In the genomic region with DNA sequence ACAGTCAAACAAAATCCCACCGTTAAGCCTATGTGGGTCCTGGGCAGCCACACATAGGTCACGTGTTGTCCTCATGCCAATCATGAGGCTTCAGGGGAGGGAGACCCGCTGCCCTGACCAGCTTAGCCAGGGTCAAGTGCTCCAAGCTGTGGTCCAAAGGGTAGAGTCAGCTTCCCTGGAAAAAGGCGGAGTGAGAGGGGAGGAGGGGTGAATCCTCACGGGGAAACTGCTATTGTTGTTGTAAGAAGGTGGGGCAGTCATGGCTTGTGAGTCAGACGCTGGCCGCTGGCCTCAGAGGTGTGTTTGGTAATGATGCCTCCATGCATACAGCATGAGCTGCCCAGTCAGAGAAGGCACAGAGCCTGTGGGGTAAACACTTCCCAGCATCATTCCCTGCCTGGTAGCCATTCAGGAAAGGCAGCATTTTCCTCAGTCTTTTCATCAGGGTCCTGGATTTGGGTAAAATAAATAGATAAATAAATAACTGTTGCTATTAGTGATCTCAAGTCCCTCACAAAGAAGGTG, we compare ENCODE assay signal across 8 cellular contexts. TPM values are rescaled to one million over a fixed set of nuclear protein-coding genes. Genes with fewer than 3 reads are reported as not detected.
DNase-seq lines count a peak whose midpoint lies in the region; ATAC-seq and TF ChIP-seq lines count a peak whose summit lies in the region.

No MANE protein-coding gene starts in this region.

- H3K27ac ChIP-seq in psoas muscle, result peak overlapping the region; percentile 56

- ATAC-seq in psoas muscle (peak; percentile 51 to 87 (median 82)), HG02588 (IDR thresholded peaks at IDR 0.05; ENCODE audit: unreplicated experiment) (no peak), GM21360 (IDR thresholded peaks at IDR 0.05; ENCODE audit: unreplicated experiment) (no peak)

- intact Hi-C loops in psoas muscle (cut with DNase I), result no loop called here

- no peaks in the 10 kb centered on the region for H3K36me3 Mint-ChIP-seq in activated naive CD4-positive, alpha-beta T cell treated with anti-CD3 and anti-CD28 coated beads, Interleukin-2, amount 10 ng/mL, durations not matched to agents 7 days and 5 days

- H3K4me1 ChIP-seq in psoas muscle, result peaks cover 32% of the 10 kb centered on the region

- H3K36me3 ChIP-seq in psoas muscle (ENCODE audit: insufficient read depth in 1 of 2, low read depth in 1 of 2), result peaks cover 0 to 25% of the 10 kb centered on the region in 2 donors

- H3K4me3 ChIP-seq in fibroblast of the aortic adventitia (ENCODE audit: low read depth, low read length) (no peak overlapping the region), psoas muscle (no peak overlapping the region)

- no peaks in the 10 kb centered on the region for H3K9me3 Mint-ChIP-seq in activated naive CD4-positive, alpha-beta T cell treated with anti-CD3 and anti-CD28 coated beads, Interleukin-2, amount 10 ng/mL, durations not matched to agents 7 days and 5 days

- no peaks in the 10 kb centered on the region for H3K9me3 ChIP-seq in psoas muscle

- H3K4me3 Mint-ChIP-seq in activated naive CD4-positive, alpha-beta T cell treated with anti-CD3 and anti-CD28 coated beads, Interleukin-2, amount 10 ng/mL, durations not matched to agents 7 days and 5 days, result no peak overlapping the region

- 57 to 68% (median 65%) methylated on average over 7 of the region's 7 CpGs for WGBS in psoas muscle, 3 donors

- CTCF ChIA-PET in activated naive CD4-positive, alpha-beta T cell treated with anti-CD3 and anti-CD28 coated beads, Interleukin-2, amount 10 ng/mL, durations not matched to agents 7 days and 5 days (lab: Charles Lee), result no interaction called here

- H3K27ac Mint-ChIP-seq in activated naive CD4-positive, alpha-beta T cell treated with anti-CD3 and anti-CD28 coated beads, Interleukin-2, amount 10 ng/mL, durations not matched to agents 7 days and 5 days, result no peak overlapping the region

- TF ChIP-seq CTCF in fibroblast of the aortic adventitia (IDR thresholded peaks at IDR 0.05; ENCODE audit: insufficient read depth, low read length) (no peak), psoas muscle (IDR thresholded peaks at IDR 0.05) (no peak)

- H3K4me1 Mint-ChIP-seq in activated naive CD4-positive, alpha-beta T cell treated with anti-CD3 and anti-CD28 coated beads, Interleukin-2, amount 10 ng/mL, durations not matched to agents 7 days and 5 days, result no peaks in the 10 kb centered on the region

- DNase-seq in EH (ENCODE audit: low read depth) (peak; percentile 52), SW480 (ENCODE audit: low spot score) (peak; percentile 98), fibroblast of the aortic adventitia (ENCODE audit: low read depth) (peak; percentile 92), psoas muscle (peak; percentile 63 to 75)
- no peak for DNase-seq in activated naive CD4-positive, alpha-beta T cell treated with anti-CD3 and anti-CD28 coated beads, Interleukin-2, amount 10 ng/mL, durations not matched to agents 7 days and 5 days
- no peak for DNase-seq in stimulated activated CD4-positive, alpha-beta T cell treated with anti-CD3 and anti-CD28 coated beads, Interleukin-2, amount 100 ng/mL, for 48 hours

- H3K27me3 ChIP-seq in psoas muscle (ENCODE audit: insufficient read depth in 3 of 3, low read length in 2 of 3), result no peaks in the 10 kb centered on the region

- H3K27me3 Mint-ChIP-seq in activated naive CD4-positive, alpha-beta T cell treated with anti-CD3 and anti-CD28 coated beads, Interleukin-2, amount 10 ng/mL, durations not matched to agents 7 days and 5 days, result peaks cover 28% of the 10 kb centered on the region

RNA-seq across cellular contexts. Expression of gene CST3, which starts 8.7 kb away (rescaled TPM):
- total RNA-seq in fibroblast of the aortic adventitia (ENCODE audit: low replicate concordance) (246 and 355 TPM in 2 replicates), psoas muscle (100 to 1,000 TPM; 422 to 713 (median 508) TPM)
- polyA plus RNA-seq in psoas muscle, result 100 to 1,000 TPM; 374 to 415 (median 394) TPM

RNA-seq across cellular contexts. Expression of gene CST9, which starts 23.4 kb away (rescaled TPM):
- not detected in 2 replicates for total RNA-seq in fibroblast of the aortic adventitia (ENCODE audit: low replicate concordance)
- not detected for total RNA-seq in psoas muscle
- polyA plus RNA-seq in psoas muscle, result not detected

RNA-seq across cellular contexts. Expression of gene CST4, which starts 59.8 kb away (rescaled TPM):
- total RNA-seq in fibroblast of the aortic adventitia (ENCODE audit: low replicate concordance) (not detected in 2 replicates), psoas muscle (not detected)
- polyA plus RNA-seq in psoas muscle, result not detected

Comparison
In these comparisons a context has a peak if more than half of its experiments do, and no peak if none do; other contexts are left out.
1. DNase-seq: peak in EH (single experiment), SW480 (single experiment), fibroblast of the aortic adventitia (single experiment) and psoas muscle (2 of 2); none in activated naive CD4-positive, alpha-beta T cell treated with anti-CD3 and anti-CD28 coated beads, Interleukin-2, amount 10 ng/mL, durations not matched to agents 7 days and 5 days (single experiment) and stimulated activated CD4-positive, alpha-beta T cell treated with anti-CD3 and anti-CD28 coated beads, Interleukin-2, amount 100 ng/mL, for 48 hours (0 of 2).
2. ATAC-seq: peak in psoas muscle (4 of 4); none in HG02588 (single experiment) and GM21360 (single experiment).